ENCODE assay signal across 33 cellular contexts in genomic region chr16:84404936-84405640, GRCh38. TPM values are rescaled to one million over a fixed set of nuclear protein-coding genes. Genes with fewer than 3 reads are reported as not detected.
"Had no signal": no experiment of that assay in that cellular context is flagged by ENCODE, and none has a peak within 500 bp of the region (broad histone marks: within the 10 kb centered on the region; RNA-seq: fewer than 3 reads in every experiment).

No MANE protein-coding gene starts in this region.

- H3K4me1 Mint-ChIP-seq: immature natural killer cell; stimulated activated effector memory CD8-positive, alpha-beta T cell treated with anti-CD3 and anti-CD28 coated beads, Interleukin-12 subunit alpha, Interleukin-12 subunit beta, amount 100 ng/mL, for 72 hours had no signal

- H3K27ac ChIP-seq: ascending aorta, cardiac muscle cell, coronary artery, heart left ventricle, ovary, prostate gland, sigmoid colon, thoracic aorta, upper lobe of left lung, VCaP had no signal

- H3K27me3 ChIP-seq: ascending aorta, ovary, upper lobe of left lung had no signal

- DNase-seq: activated CD4-positive, alpha-beta T cell treated with anti-CD3 and anti-CD28 coated beads for 48 hours; activated CD4-positive, alpha-beta T cell treated with anti-CD3 and anti-CD28 coated beads, Interleukin-2, amount 50 U/mL, for 48 hours; activated CD8-positive, alpha-beta memory T cell treated with anti-CD3 and anti-CD28 coated beads for 24 hours; activated effector memory CD4-positive, alpha-beta T cell treated with Interleukin-2 at 50 U/mL for 16 hours; activated naive CD4-positive, alpha-beta T cell treated with Interleukin-2 at 50 U/mL for 16 hours; cerebellar nuclear complex; effector memory CD8-positive, alpha-beta T cell; foreskin fibroblast; heart left ventricle; immature natural killer cell; mesenchymal stem cell; ovary; retina; sigmoid colon; small intestine; stimulated activated CD4-positive, alpha-beta T cell treated with anti-CD3 and anti-CD28 coated beads, Interleukin-4, amount 100 ng/mL, for 24 hours; upper lobe of left lung had no signal

- H3K4me1 ChIP-seq: ascending aorta, heart left ventricle, sigmoid colon, upper lobe of left lung had no signal

- H3K4me3 Mint-ChIP-seq: activated naive CD8-positive, alpha-beta T cell; effector memory CD8-positive, alpha-beta T cell; immature natural killer cell; nephron; stimulated activated effector memory CD8-positive, alpha-beta T cell treated with anti-CD3 and anti-CD28 coated beads, Interleukin-12 subunit alpha, Interleukin-12 subunit beta, amount 100 ng/mL, for 72 hours; stimulated activated naive CD8-positive, alpha-beta T cell treated with anti-CD3 and anti-CD28 coated beads, Interleukin-15, Interleukin-2, amounts not matched to agents 100 ng/mL and 50 ng/mL, for 24 hours; T-helper 2 cell treated with Interferon-gamma antibody and Interleukin-4, amounts not matched to agents 5 μg/mL and 100 μg/mL, for 36 hours had no signal

- FAIRE-seq: small intestine had no signal

- H3K9me3 ChIP-seq: ovary, prostate gland, sigmoid colon, thoracic aorta, upper lobe of left lung had no signal

- H3K4me3 ChIP-seq: ascending aorta, cardiac muscle cell, coronary artery, heart left ventricle, ovary, prostate gland, sigmoid colon, thoracic aorta, upper lobe of left lung had no signal

- H3K36me3 ChIP-seq: ascending aorta, cardiac muscle cell, heart left ventricle, ovary, prostate gland, sigmoid colon, thoracic aorta had no signal

- H3K36me3 Mint-ChIP-seq: activated naive CD8-positive, alpha-beta T cell; brain; immature natural killer cell; stimulated activated effector memory CD8-positive, alpha-beta T cell treated with anti-CD3 and anti-CD28 coated beads, Interleukin-12 subunit alpha, Interleukin-12 subunit beta, amount 100 ng/mL, for 72 hours had no signal

- H3K27ac Mint-ChIP-seq: activated naive CD8-positive, alpha-beta T cell; effector memory CD8-positive, alpha-beta T cell; immature natural killer cell; nephron; stimulated activated effector memory CD8-positive, alpha-beta T cell treated with anti-CD3 and anti-CD28 coated beads, Interleukin-12 subunit alpha, Interleukin-12 subunit beta, amount 100 ng/mL, for 72 hours; stimulated activated naive CD8-positive, alpha-beta T cell treated with anti-CD3 and anti-CD28 coated beads, Interleukin-15, Interleukin-2, amounts not matched to agents 100 ng/mL and 50 ng/mL, for 24 hours; T-helper 2 cell treated with Interferon-gamma antibody and Interleukin-4, amounts not matched to agents 5 μg/mL and 100 μg/mL, for 36 hours had no signal

- ATAC-seq: activated CD4-positive, CD25-positive, alpha-beta regulatory T cell treated with anti-CD3 and anti-CD28 coated beads, Interleukin-2, amount 50 U/mL, for 24 hours; effector memory CD8-positive, alpha-beta T cell; heart left ventricle; stimulated activated effector memory CD8-positive, alpha-beta T cell treated with anti-CD3 and anti-CD28 coated beads, Interleukin-12 subunit alpha, Interleukin-12 subunit beta, amount 100 ng/mL, for 72 hours had no signal

- H3K9me3 Mint-ChIP-seq: effector memory CD8-positive, alpha-beta T cell; immature natural killer cell; stimulated activated effector memory CD8-positive, alpha-beta T cell treated with anti-CD3 and anti-CD28 coated beads, Interleukin-12 subunit alpha, Interleukin-12 subunit beta, amount 100 ng/mL, for 72 hours; stimulated activated naive CD8-positive, alpha-beta T cell treated with anti-CD3 and anti-CD28 coated beads, Interleukin-15, Interleukin-2, amounts not matched to agents 100 ng/mL and 50 ng/mL, for 24 hours; T-helper 2 cell treated with Interferon-gamma antibody and Interleukin-4, amounts not matched to agents 5 μg/mL and 100 μg/mL, for 36 hours had no signal

RNA-seq across cellular contexts. Expression of gene ATP2C2, which starts 36.8 kb away (rescaled TPM):
- total RNA-seq: ascending aorta, cardiac muscle cell, heart left ventricle, mononuclear cell, myocyte, subcutaneous adipose tissue had no signal
- polyA plus RNA-seq: immature natural killer cell had no signal
